24 cellular contexts compared by ENCODE assay signal in genomic region chr10:79308969-79309665, GRCh38. TPM values are rescaled to one million over a fixed set of nuclear protein-coding genes. Genes with fewer than 3 reads are reported as not detected.
DNase-seq lines count a peak whose midpoint lies in the region; ATAC-seq, FAIRE-seq and TF ChIP-seq lines count a peak whose summit lies in the region.
"Had no signal": no experiment of that assay in that cellular context is flagged by ENCODE, and none has a peak within 500 bp of the region (broad histone marks: within the 10 kb centered on the region; RNA-seq: fewer than 3 reads in every experiment).

No MANE protein-coding gene starts in this region.

- DNase-seq in stimulated activated naive CD8-positive, alpha-beta T cell treated with anti-CD3 and anti-CD28 coated beads, Interleukin-15, amount 100 ng/mL, for 72 hours = no peak
- DNase-seq in stimulated activated naive CD8-positive, alpha-beta T cell treated with anti-CD3 and anti-CD28 coated beads, Interleukin-15, Interleukin-2, amounts not matched to agents 100 U/mL and 50 U/mL, for 24 hours = no peak
- DNase-seq in mesothelial cell of epicardium (ENCODE audit: low spot score in 2 of 2, unreplicated experiment in 2 of 2) (no peak), HAP-1 (ENCODE audit: low spot score in 2 of 2) (no peak), GM12891 (ENCODE audit: insufficient read length, low spot score) (no peak), DMS153 treated with DMSO at 0.1 percent for 48 hours (lab: John Stamatoyannopoulos, UW; ENCODE audit: unreplicated experiment) (no peak)
- DNase-seq in activated CD4-positive, alpha-beta memory T cell treated with anti-CD3 and anti-CD28 coated beads, Interleukin-2, amount 10 ng/mL, durations not matched to agents 7 days and 5 days = no peak
- DNase-seq: activated CD8-positive, alpha-beta memory T cell treated with anti-CD3 and anti-CD28 coated beads for 24 hours; activated naive CD8-positive, alpha-beta T cell treated with anti-CD3 and anti-CD28 coated beads, Interleukin-2, amount 10 ng/mL, durations not matched to agents 7 days and 5 days; body of pancreas; foreskin fibroblast; hippocampal formation; KG1; NCI-H1694 treated with DMSO at 0.1 percent for 48 hours; NCI-H345; NCI-H82; stimulated activated naive CD4-positive, alpha-beta T cell; T-helper 9 cell; trophoblast cell had no signal

- H3K27ac ChIP-seq in cingulate gyrus (ENCODE audit: low read depth, low read length) = peak overlapping the region; percentile 88
- H3K27ac ChIP-seq: body of pancreas, pancreas, SJSA1 had no signal

- H3K4me1 ChIP-seq in HAP-1 = no peaks in the 10 kb centered on the region
- H3K4me1 ChIP-seq: body of pancreas, pancreas had no signal

- no peak for TF ChIP-seq CTCF in mesothelial cell of epicardium (IDR thresholded peaks at IDR 0.05; ENCODE audit: unreplicated experiment)

- POLR2A ChIA-PET in activated CD4-positive, alpha-beta memory T cell treated with anti-CD3 and anti-CD28 coated beads, Interleukin-2, amount 10 ng/mL, durations not matched to agents 7 days and 5 days (lab: Charles Lee) = no interaction called here

- no peak for ATAC-seq in stimulated activated naive CD8-positive, alpha-beta T cell treated with anti-CD3 and anti-CD28 coated beads, Interleukin-15, amount 100 ng/mL, for 72 hours
- no peak for ATAC-seq in stimulated activated naive CD8-positive, alpha-beta T cell treated with anti-CD3 and anti-CD28 coated beads, Interleukin-15, Interleukin-2, amounts not matched to agents 100 U/mL and 50 U/mL, for 24 hours
- ATAC-seq: body of pancreas, pancreas, WTC11 had no signal

- in situ Hi-C loops in HAP-1 (cut with MboI; ENCODE audit: low sequenced_read_pairs) = no loop called here

- H3K27me3 ChIP-seq in HAP-1 (ENCODE audit: low read depth) = no peaks in the 10 kb centered on the region
- H3K27me3 ChIP-seq: body of pancreas, pancreas, SJSA1 had no signal

- H3K4me3 ChIP-seq in HAP-1 = no peak overlapping the region
- H3K4me3 ChIP-seq: body of pancreas, pancreas, SJSA1 had no signal

- FAIRE-seq in GM12891 (lab: Jason Lieb, UNC) = no peak
- FAIRE-seq: H1, pancreas had no signal

- no peak for TF ChIP-seq POLR2A in GM12891 (IDR thresholded peaks at IDR 0.05; ENCODE audit: low read depth, low read length)

- H3K9me3 ChIP-seq in HAP-1 = no peaks in the 10 kb centered on the region
- H3K9me3 ChIP-seq: body of pancreas, pancreas, SJSA1 had no signal

- peaks cover 6% of the 10 kb centered on the region for H3K4me1 Mint-ChIP-seq in stimulated activated naive CD8-positive, alpha-beta T cell treated with anti-CD3 and anti-CD28 coated beads, Interleukin-15, amount 100 ng/mL, for 72 hours
- no peaks in the 10 kb centered on the region for H3K4me1 Mint-ChIP-seq in mesothelial cell of epicardium
- H3K4me1 Mint-ChIP-seq in activated CD4-positive, alpha-beta memory T cell treated with anti-CD3 and anti-CD28 coated beads, Interleukin-2, amount 10 ng/mL, durations not matched to agents 7 days and 5 days = peaks cover 6% of the 10 kb centered on the region
- H3K4me1 Mint-ChIP-seq: WTC11 had no signal

- no peaks in the 10 kb centered on the region for H3K27me3 Mint-ChIP-seq in stimulated activated naive CD8-positive, alpha-beta T cell treated with anti-CD3 and anti-CD28 coated beads, Interleukin-15, amount 100 ng/mL, for 72 hours
- no peaks in the 10 kb centered on the region for H3K27me3 Mint-ChIP-seq in mesothelial cell of epicardium (ENCODE audit: low read depth)
- no peaks in the 10 kb centered on the region for H3K27me3 Mint-ChIP-seq in activated CD4-positive, alpha-beta memory T cell treated with anti-CD3 and anti-CD28 coated beads, Interleukin-2, amount 10 ng/mL, durations not matched to agents 7 days and 5 days
- H3K27me3 Mint-ChIP-seq: activated naive CD8-positive, alpha-beta T cell treated with anti-CD3 and anti-CD28 coated beads, Interleukin-2, amount 10 ng/mL, durations not matched to agents 7 days and 5 days had no signal

- H3K36me3 Mint-ChIP-seq in mesothelial cell of epicardium = peaks cover 33% of the 10 kb centered on the region
- H3K36me3 Mint-ChIP-seq in activated CD4-positive, alpha-beta memory T cell treated with anti-CD3 and anti-CD28 coated beads, Interleukin-2, amount 10 ng/mL, durations not matched to agents 7 days and 5 days (ENCODE audit: low read depth) = peaks cover 59% of the 10 kb centered on the region

- peak overlapping the region; percentile 3 to 91 for H3K27ac Mint-ChIP-seq in stimulated activated naive CD8-positive, alpha-beta T cell treated with anti-CD3 and anti-CD28 coated beads, Interleukin-15, amount 100 ng/mL, for 72 hours
- H3K27ac Mint-ChIP-seq in mesothelial cell of epicardium = peak overlapping the region; percentile 34
- no peak overlapping the region for H3K27ac Mint-ChIP-seq in activated CD4-positive, alpha-beta memory T cell treated with anti-CD3 and anti-CD28 coated beads, Interleukin-2, amount 10 ng/mL, durations not matched to agents 7 days and 5 days
- H3K27ac Mint-ChIP-seq: activated naive CD8-positive, alpha-beta T cell treated with anti-CD3 and anti-CD28 coated beads, Interleukin-2, amount 10 ng/mL, durations not matched to agents 7 days and 5 days; WTC11 had no signal

- no peak overlapping the region for H3K4me3 Mint-ChIP-seq in stimulated activated naive CD8-positive, alpha-beta T cell treated with anti-CD3 and anti-CD28 coated beads, Interleukin-15, amount 100 ng/mL, for 72 hours
- no peak overlapping the region for H3K4me3 Mint-ChIP-seq in mesothelial cell of epicardium
- H3K4me3 Mint-ChIP-seq in activated CD4-positive, alpha-beta memory T cell treated with anti-CD3 and anti-CD28 coated beads, Interleukin-2, amount 10 ng/mL, durations not matched to agents 7 days and 5 days = no peak overlapping the region
- H3K4me3 Mint-ChIP-seq: activated naive CD8-positive, alpha-beta T cell treated with anti-CD3 and anti-CD28 coated beads, Interleukin-2, amount 10 ng/mL, durations not matched to agents 7 days and 5 days; WTC11 had no signal

- CTCF ChIA-PET in activated CD4-positive, alpha-beta memory T cell treated with anti-CD3 and anti-CD28 coated beads, Interleukin-2, amount 10 ng/mL, durations not matched to agents 7 days and 5 days (lab: Charles Lee) = no interaction called here

- no peaks in the 10 kb centered on the region for H3K9me3 Mint-ChIP-seq in stimulated activated naive CD8-positive, alpha-beta T cell treated with anti-CD3 and anti-CD28 coated beads, Interleukin-15, amount 100 ng/mL, for 72 hours
- H3K9me3 Mint-ChIP-seq in mesothelial cell of epicardium = no peaks in the 10 kb centered on the region
- no peaks in the 10 kb centered on the region for H3K9me3 Mint-ChIP-seq in activated CD4-positive, alpha-beta memory T cell treated with anti-CD3 and anti-CD28 coated beads, Interleukin-2, amount 10 ng/mL, durations not matched to agents 7 days and 5 days
- H3K9me3 Mint-ChIP-seq: activated naive CD8-positive, alpha-beta T cell treated with anti-CD3 and anti-CD28 coated beads, Interleukin-2, amount 10 ng/mL, durations not matched to agents 7 days and 5 days; WTC11 had no signal

- peaks cover 5% of the 10 kb centered on the region for H3K36me3 ChIP-seq in HAP-1 (replicated peaks)

TF ChIP-seq in GM12891, 5 proteins besides CTCF, POLR2A, EP300 and RAD21:
- TF ChIP-seq PAX5 (IDR thresholded peaks at IDR 0.05; ENCODE audit: insufficient read depth, low read length, severe bottlenecking) (no peak), SPI1 (IDR thresholded peaks at IDR 0.05; ENCODE audit: low read depth, low read length) (no peak), POU2F2 (IDR thresholded peaks at IDR 0.05; ENCODE audit: low read depth, low read length) (no peak), TAF1 (IDR thresholded peaks at IDR 0.05; ENCODE audit: low read depth, low read length) (no peak), POLR2AphosphoS5 (IDR thresholded peaks at IDR 0.05; ENCODE audit: low read depth, low read length) (no peak)

RNA-seq across cellular contexts. Expression of gene PPIF, which starts 38.2 kb away (rescaled TPM):
- 35.1 to 37.3 TPM (median 36.3 TPM) in 3 replicates for total RNA-seq in mesothelial cell of epicardium
- 73.2 TPM for polyA plus RNA-seq in GM12891 (2012; ENCODE audit: low read depth, missing spikeins)
- 10 to 100 TPM; 80.7 to 88.4 TPM for total RNA-seq in activated CD4-positive, alpha-beta memory T cell treated with anti-CD3 and anti-CD28 coated beads, Interleukin-2, amount 10 ng/mL, durations not matched to agents 7 days and 5 days
